In genomic region chr1:51061231-51061943, GRCh38 we compare ENCODE assay signal across 31 cellular contexts. TPM values are rescaled to one million over a fixed set of nuclear protein-coding genes. Genes with fewer than 3 reads are reported as not detected.
DNase-seq lines count a peak whose midpoint lies in the region; ATAC-seq and TF ChIP-seq lines count a peak whose summit lies in the region.
"Had no signal": no experiment of that assay in that cellular context is flagged by ENCODE, and none has a peak within 500 bp of the region (broad histone marks: within the 10 kb centered on the region; RNA-seq: fewer than 3 reads in every experiment).

No MANE protein-coding gene starts in this region.

- H3K4me3 ChIP-seq in brain microvascular endothelial cell (ENCODE audit: low read depth, low read length) (no peak overlapping the region), mucosa of descending colon (no peak overlapping the region)
- H3K4me3 ChIP-seq: HAP-1, ovary, spleen, tibial artery had no signal

- no peaks in the 10 kb centered on the region for H3K27me3 ChIP-seq in brain microvascular endothelial cell (replicated peaks)
- H3K27me3 ChIP-seq: ovary, tibial artery had no signal

- ATAC-seq in mucosa of descending colon, result no peak
- ATAC-seq: activated naive CD8-positive, alpha-beta T cell treated with anti-CD3 and anti-CD28 coated beads, Interleukin-2, amount 50 U/mL, for 24 hours; activated T-cell treated with anti-CD3 and anti-CD28 coated beads, Interleukin-2, amount 50 U/mL, for 72 hours; left lobe of liver had no signal

- no peaks in the 10 kb centered on the region for H3K36me3 ChIP-seq in brain microvascular endothelial cell (replicated peaks)
- no peaks in the 10 kb centered on the region for H3K36me3 ChIP-seq in mucosa of descending colon (ENCODE audit: low read depth)
- H3K36me3 ChIP-seq: HAP-1, ovary, spleen had no signal

- intact Hi-C loops in mucosa of descending colon (cut with DNase I, micrococcal nuclease), result no loop called here

- TF ChIP-seq CTCF in brain microvascular endothelial cell (IDR thresholded peaks at IDR 0.05; ENCODE audit: low read depth, low read length, missing control alignments) (no peak), mucosa of descending colon (IDR thresholded peaks at IDR 0.05) (no peak)

- H3K9me3 ChIP-seq in mucosa of descending colon, result no peaks in the 10 kb centered on the region
- H3K9me3 ChIP-seq: HAP-1, ovary had no signal

- DNase-seq in NCI-H510A treated with DMSO at 0.1 percent for 48 hours (lab: John Stamatoyannopoulos, UW) (peak; percentile 23), NCI-H510A (lab: John Stamatoyannopoulos, UW) (no peak), NCI-H2029 (lab: John Stamatoyannopoulos, UW) (peak; percentile 48), brain microvascular endothelial cell (peak; percentile 12), kidney tubule cell (ENCODE audit: low spot score) (peak; percentile 72), dedifferentiated amniotic fluid mesenchymal stem cell (ENCODE audit: extremely low spot score) (no peak), mucosa of descending colon (no peak)
- DNase-seq in stimulated activated naive CD4-positive, alpha-beta T cell treated with Interleukin-2 at 50 U/mL for 16 hours (lab: John Stamatoyannopoulos, UW), result no peak
- DNase-seq: activated CD4-positive, alpha-beta memory T cell treated with anti-CD3 and anti-CD28 coated beads for 36 hours; activated naive CD8-positive, alpha-beta T cell treated with anti-CD3 and anti-CD28 coated beads, Interleukin-2, amount 50 U/mL, for 24 hours; activated T-cell treated with anti-CD3 and anti-CD28 coated beads, Interleukin-2, amount 50 U/mL, for 72 hours; AML-193; CD4-positive, CD25-positive, alpha-beta regulatory T cell; cerebellar nuclear complex; immature natural killer cell; Kasumi-1; mesenchymal stem cell; MV-4-11; NCI-H146; NCI-H2171 treated with DMSO at 0.1 percent for 48 hours; NCI-H524 treated with DMSO at 0.1 percent for 48 hours; OCI-M1; ovary; spleen; stimulated activated CD4-positive, alpha-beta T cell treated with anti-CD3 and anti-CD28 coated beads, Interleukin-2, amount 100 ng/mL, for 24 hours; T-helper 2 cell; tibial artery had no signal

- in situ Hi-C loops in brain microvascular endothelial cell (cut with HindIII; ENCODE audit: low pct_ligation_motif_present, low sequenced_read_pairs), result no loop called here

- H3K4me1 ChIP-seq in mucosa of descending colon (ENCODE audit: low read depth), result no peaks in the 10 kb centered on the region
- H3K4me1 ChIP-seq: HAP-1, spleen, tibial artery had no signal

- H3K27ac ChIP-seq in brain microvascular endothelial cell, result no peak overlapping the region
- H3K27ac ChIP-seq: ovary, spleen, tibial artery had no signal

RNA-seq across cellular contexts. Expression of gene C1orf185, which starts 40.6 kb away (rescaled TPM):
- not detected for total RNA-seq in mucosa of descending colon
- total RNA-seq: activated CD4-positive, alpha-beta memory T cell treated with anti-CD3 and anti-CD28 coated beads for 36 hours; activated T-cell treated with anti-CD3 and anti-CD28 coated beads, Interleukin-2, amount 50 U/mL, for 72 hours; CD4-positive, CD25-positive, alpha-beta regulatory T cell; glomerular endothelial cell; left lobe of liver; neural crest cell; ovary; spleen had no signal

Comparison
In these comparisons a context has a peak if more than half of its experiments do, and no peak if none do; other contexts are left out.
1. DNase-seq: peak in NCI-H510A treated with DMSO at 0.1 percent for 48 hours (single experiment), NCI-H2029 (single experiment), brain microvascular endothelial cell (single experiment) and kidney tubule cell (single experiment); none in NCI-H510A (single experiment), dedifferentiated amniotic fluid mesenchymal stem cell (single experiment), mucosa of descending colon (0 of 3) and stimulated activated naive CD4-positive, alpha-beta T cell treated with Interleukin-2 at 50 U/mL for 16 hours (single experiment).